10 cellular contexts compared by ENCODE assay signal in genomic region chr17:39688945-39689344, GRCh38. TPM values are rescaled to one million over a fixed set of nuclear protein-coding genes. Genes with fewer than 3 reads are reported as not detected.
DNase-seq lines count a peak whose midpoint lies in the region; ATAC-seq, FAIRE-seq and TF ChIP-seq lines count a peak whose summit lies in the region.
"Had no signal": no experiment of that assay in that cellular context is flagged by ENCODE, and none has a peak within 500 bp of the region (broad histone marks: within the 10 kb centered on the region; RNA-seq: fewer than 3 reads in every experiment).

No MANE protein-coding gene starts in this region.

- H4K5ac ChIP-seq in H9 (ENCODE audit: insufficient read length, low read depth, low read length): no peak overlapping the region

- no peak overlapping the region for H3K4ac ChIP-seq in H9 (ENCODE audit: low read depth, low read length)

- no peak overlapping the region for H2BK5ac ChIP-seq in H9 (ENCODE audit: insufficient read length, low read length)

- H3T11ph ChIP-seq in H9 (ENCODE audit: low read length): no peak overlapping the region

- FAIRE-seq in A549 (lab: Jason Lieb, UNC): no peak
- FAIRE-seq: islet of Langerhans had no signal

- H3K27ac ChIP-seq in A549 (peak overlapping the region in 1 of 2 experiments; percentile 92; a peak in 2 of 6 replicates), H9 (ENCODE audit: insufficient read length, low read depth, low read length) (peak overlapping the region; percentile 74)

- ATAC-seq in A549: no peak
- ATAC-seq in activated naive CD8-positive, alpha-beta T cell treated with anti-CD3 and anti-CD28 coated beads, Interleukin-2, amount 50 U/mL, for 24 hours: no peak
- no peak for ATAC-seq in left lobe of liver

- H2BK15ac ChIP-seq in H9 (ENCODE audit: low read depth, low read length): no peak overlapping the region

- no peaks in the 10 kb centered on the region for H3K9me3 ChIP-seq in A549
- no peaks in the 10 kb centered on the region for H3K9me3 ChIP-seq in H9 (ENCODE audit: control insufficient read depth, low read depth, low read length)

- H3K4me1 ChIP-seq in A549 (peaks cover 7% of the 10 kb centered on the region), H9 (ENCODE audit: insufficient read depth, low read length) (peaks cover 9% of the 10 kb centered on the region)

- H3K36me3 Mint-ChIP-seq in H9 (ENCODE audit: insufficient read depth in 1 of 3, low read depth in 3 of 3): peaks cover 6 to 19% (median 12%) of the 10 kb centered on the region in 3 experiments; a peak in 6 of 7 replicates
- H3K36me3 Mint-ChIP-seq in activated naive CD8-positive, alpha-beta T cell treated with anti-CD3 and anti-CD28 coated beads, Interleukin-2, amount 50 U/mL, for 24 hours (ENCODE audit: low read depth): peaks cover 3% of the 10 kb centered on the region

- H3K4me3 ChIP-seq in A549: peak overlapping the region; percentile 61; the same call in 2 of the 3 replicates
- H3K4me3 ChIP-seq in kidney epithelial cell (ENCODE audit: low read depth, low read length): peak overlapping the region; percentile 82

- H3K14ac ChIP-seq in H9 (ENCODE audit: insufficient read depth, low read length): no peak overlapping the region

- DNase-seq in A549 (ENCODE audit: low read depth in 1 of 2, low spot score in 1 of 2) (no peak), H9 (peak; percentile 69), kidney epithelial cell (ENCODE audit: low read depth) (no peak), cerebellar cortex (ENCODE audit: low spot score) (no peak), left lobe of liver (ENCODE audit: low spot score) (no peak), T1000 (lab: John Stamatoyannopoulos, UW) (no peak)
- no peak for DNase-seq in activated naive CD8-positive, alpha-beta T cell treated with anti-CD3 and anti-CD28 coated beads, Interleukin-2, amount 50 U/mL, for 24 hours
- no peak for DNase-seq in stimulated activated naive CD4-positive, alpha-beta T cell treated with Interleukin-2 at 50 U/mL for 16 hours (lab: John Stamatoyannopoulos, UW)
- DNase-seq: NCI-H226 had no signal

- TF ChIP-seq POLR2A in A549 (IDR thresholded peaks at IDR 0.05; ENCODE audit: low read length): no peak

- H3K56ac ChIP-seq in H9 (ENCODE audit: insufficient read length, low read depth, low read length): no peak overlapping the region

- no peaks in the 10 kb centered on the region for H3K27me3 Mint-ChIP-seq in H9 (ENCODE audit: low read depth)
- H3K27me3 Mint-ChIP-seq in activated naive CD8-positive, alpha-beta T cell treated with anti-CD3 and anti-CD28 coated beads, Interleukin-2, amount 50 U/mL, for 24 hours: no peaks in the 10 kb centered on the region

- H3K4me2 ChIP-seq in A549 (peak overlapping the region; percentile 87), H9 (ENCODE audit: insufficient read depth, insufficient read length, low read length) (peak overlapping the region; percentile 76)

- H3K27ac Mint-ChIP-seq in H9: peak overlapping the region; percentile 96 to 99 (median 98)
- peak overlapping the region; percentile 95 for H3K27ac Mint-ChIP-seq in activated naive CD8-positive, alpha-beta T cell treated with anti-CD3 and anti-CD28 coated beads, Interleukin-2, amount 50 U/mL, for 24 hours

- peak overlapping the region; percentile 85 for H3K9ac ChIP-seq in H9 (ENCODE audit: extremely low read depth, insufficient read length, low read length)

- POLR2A ChIA-PET in A549 (lab: Yijun Ruan, JAX): interaction anchor here (2.1 to 2.9 kb wide), 2 partner anchors 11 to 41 kb away, joined by 22 to 60 read pairs; partner anchors contain the start of genes ERBB2 and MIEN1

- TF ChIP-seq EP300 in A549 (IDR thresholded peaks at IDR 0.05): no peak

- no peak overlapping the region for H4K8ac ChIP-seq in H9 (replicated peaks; ENCODE audit: insufficient read length, low read depth, low read length)

- CTCF ChIA-PET in A549 (lab: Yijun Ruan, JAX): interaction anchor here (1.2 to 50.7 kb wide), 7 partner anchors 11 to 65 kb away, joined by 4 to 1391 read pairs (median 6); partner anchors contain the start of genes ERBB2, PNMT, PPP1R1B and STARD3

- H3K23me2 ChIP-seq in H9 (ENCODE audit: insufficient read length, low read depth, low read length, poor library complexity, severe bottlenecking): peaks cover 9% of the 10 kb centered on the region

- TF ChIP-seq RAD21 in A549 (conservative IDR thresholded peaks at IDR 0.05 in 1 of 2, IDR thresholded peaks at IDR 0.05 in 1 of 2): no peak

- H3K79me1 ChIP-seq in H9 (ENCODE audit: insufficient read depth, low read depth, low read length, poor library complexity, severe bottlenecking): no peaks in the 10 kb centered on the region

- H3K4me1 Mint-ChIP-seq in H9: peaks cover 31 to 34% of the 10 kb centered on the region in 2 experiments
- H3K4me1 Mint-ChIP-seq in activated naive CD8-positive, alpha-beta T cell treated with anti-CD3 and anti-CD28 coated beads, Interleukin-2, amount 50 U/mL, for 24 hours: peaks cover 22% of the 10 kb centered on the region

- no peak overlapping the region for H2BK20ac ChIP-seq in H9 (ENCODE audit: low read depth, low read length, poor library complexity, severe bottlenecking)

- no peak overlapping the region for H3K23ac ChIP-seq in H9 (ENCODE audit: insufficient read length, low read depth, low read length)

- TF ChIP-seq CTCF in A549 (IDR thresholded peaks at IDR 0.05): no peak
- peak; percentile 26; the same call in 2 of the 3 replicates for TF ChIP-seq CTCF in H9 (conservative IDR thresholded peaks at IDR 0.05)
- no peak for TF ChIP-seq CTCF in kidney epithelial cell (IDR thresholded peaks at IDR 0.05; ENCODE audit: insufficient read depth, low read length, poor library complexity, severe bottlenecking)

- WGBS in A549 (ENCODE audit: missing lambda C conversion rate): 78% methylated on average over 3 of the region's 3 CpGs
- WGBS in H9 (ENCODE audit: extremely low coverage, insufficient read length, low lambda C conversion rate): no CpG with 5 or more reads among the region's 3 CpGs

- no peaks in the 10 kb centered on the region for H4K20me1 ChIP-seq in H9 (ENCODE audit: control insufficient read depth, insufficient read depth, insufficient read length)

- H3K36me3 ChIP-seq in kidney epithelial cell (ENCODE audit: control insufficient read depth, insufficient read depth, low read length): no peaks in the 10 kb centered on the region

- H3K18ac ChIP-seq in H9 (ENCODE audit: insufficient read length, low read depth, low read length): no peak overlapping the region

- H3K27me3 ChIP-seq in H9 (ENCODE audit: insufficient read depth, low read length): no peaks in the 10 kb centered on the region
- no peaks in the 10 kb centered on the region for H3K27me3 ChIP-seq in kidney epithelial cell (ENCODE audit: control insufficient read depth, insufficient read depth, low read length)

- H3K9me3 Mint-ChIP-seq in H9: no peaks in the 10 kb centered on the region
- H3K9me3 Mint-ChIP-seq in activated naive CD8-positive, alpha-beta T cell treated with anti-CD3 and anti-CD28 coated beads, Interleukin-2, amount 50 U/mL, for 24 hours: no peaks in the 10 kb centered on the region

- H2BK120ac ChIP-seq in H9 (ENCODE audit: low read depth, low read length, poor library complexity, severe bottlenecking): no peak overlapping the region

- no peak overlapping the region for H2BK12ac ChIP-seq in H9 (ENCODE audit: insufficient read length, low read depth, low read length)

- H4K91ac ChIP-seq in H9 (ENCODE audit: insufficient read length, low read depth, low read length): no peak overlapping the region

- no peak overlapping the region for H2AFZ ChIP-seq in H9 (ENCODE audit: low read length)

- peak overlapping the region; percentile 85 to 88 for H3K4me3 Mint-ChIP-seq in H9
- peak overlapping the region; percentile 97 for H3K4me3 Mint-ChIP-seq in activated naive CD8-positive, alpha-beta T cell treated with anti-CD3 and anti-CD28 coated beads, Interleukin-2, amount 50 U/mL, for 24 hours

- no peaks in the 10 kb centered on the region for H3K79me2 ChIP-seq in H9 (ENCODE audit: insufficient read depth, low read length)

- H2AK5ac ChIP-seq in H9 (ENCODE audit: insufficient read length, low read length): no peak overlapping the region

RNA-seq across cellular contexts. Expression of gene PGAP3, which starts 1.1 kb away (rescaled TPM):
- polyA plus RNA-seq in A549 (2011; rRNA removed) (8.5 and 10.6 TPM in 2 replicates), A549 (2017; fragmentation: RNase III; extraction: RNeasy Plus Mini Kit Qiagen cat#74134 plus additional on column Dnase treatment) (6.2 to 8.0 TPM (median 7.3 TPM) in 3 replicates)
- polyA plus RNA-seq in A549 (2012; cell fraction: cytosol; rRNA removed): 8.7 and 11.2 TPM in 2 replicates
- polyA plus RNA-seq in A549 (2012; cell fraction: nucleus; rRNA removed): 45.5 and 48.0 TPM in 2 replicates
- polyA minus RNA-seq in A549 (2011; rRNA and poly(A)+ RNA removed): 15.5 and 18.5 TPM in 2 replicates
- total RNA-seq in H9 (2021) (29.0 and 30.2 TPM in 2 replicates), kidney epithelial cell (12.5 and 12.8 TPM in 2 replicates), left lobe of liver (23.8 TPM)

RNA-seq across cellular contexts. Expression of gene ERBB2, which starts 10.9 kb away (rescaled TPM):
- polyA plus RNA-seq in A549 (2011; rRNA removed): 22.4 and 34.8 TPM in 2 replicates
- polyA plus RNA-seq in A549 (2012; cell fraction: cytosol; rRNA removed): 18.9 and 24.0 TPM in 2 replicates
- 55.4 and 64.4 TPM in 2 replicates for polyA plus RNA-seq in A549 (2012; cell fraction: nucleus; rRNA removed)
- polyA plus RNA-seq in A549 (2017; fragmentation: RNase III; extraction: RNeasy Plus Mini Kit Qiagen cat#74134 plus additional on column Dnase treatment): 28.6 to 32.4 TPM (median 32.0 TPM) in 3 replicates
- 74.9 and 108 TPM in 2 replicates for polyA minus RNA-seq in A549 (2011; rRNA and poly(A)+ RNA removed)
- total RNA-seq in H9 (2021): 216 and 217 TPM in 2 replicates
- total RNA-seq in kidney epithelial cell: 44.1 and 47.2 TPM in 2 replicates
- 23.1 TPM for total RNA-seq in left lobe of liver

RNA-seq across cellular contexts. Expression of gene PNMT, which starts 20.7 kb away (rescaled TPM):
- polyA plus RNA-seq in A549 (2011; rRNA removed) (not detected in 2 replicates), A549 (2017; fragmentation: RNase III; extraction: RNeasy Plus Mini Kit Qiagen cat#74134 plus additional on column Dnase treatment) (0.16 TPM in 1 of 3 replicates, not detected in the others)
- 0.05 and 0.16 TPM in 2 replicates for polyA plus RNA-seq in A549 (2012; cell fraction: cytosol; rRNA removed)
- 0.12 TPM in 1 of 2 replicates, not detected in the other for polyA plus RNA-seq in A549 (2012; cell fraction: nucleus; rRNA removed)
- polyA minus RNA-seq in A549 (2011; rRNA and poly(A)+ RNA removed): not detected in 2 replicates
- total RNA-seq in H9 (2021) (2.1 and 2.3 TPM in 2 replicates), kidney epithelial cell (2.7 TPM in 1 of 2 replicates, not detected in the other), left lobe of liver (0.45 TPM)

RNA-seq across cellular contexts. Expression of gene TCAP, which starts 23.8 kb away (rescaled TPM):
- polyA plus RNA-seq in A549 (2011; rRNA removed): 0.41 and 0.67 TPM in 2 replicates
- 0.40 and 0.61 TPM in 2 replicates for polyA plus RNA-seq in A549 (2012; cell fraction: cytosol; rRNA removed)
- 3.7 and 4.3 TPM in 2 replicates for polyA plus RNA-seq in A549 (2012; cell fraction: nucleus; rRNA removed)
- polyA plus RNA-seq in A549 (2017; fragmentation: RNase III; extraction: RNeasy Plus Mini Kit Qiagen cat#74134 plus additional on column Dnase treatment): 1.0 to 1.6 TPM (median 1.2 TPM) in 3 replicates
- polyA minus RNA-seq in A549 (2011; rRNA and poly(A)+ RNA removed): 0.73 and 1.2 TPM in 2 replicates
- total RNA-seq in H9 (2021): 2.1 and 2.5 TPM in 2 replicates
- 0.55 and 0.84 TPM in 2 replicates for total RNA-seq in kidney epithelial cell
- total RNA-seq in left lobe of liver: 0.55 TPM

RNA-seq across cellular contexts. Expression of gene MIEN1, which starts 41.4 kb away (rescaled TPM):
- polyA plus RNA-seq in A549 (2011; rRNA removed): 63.9 and 111 TPM in 2 replicates
- polyA plus RNA-seq in A549 (2012; cell fraction: cytosol; rRNA removed): 101 and 102 TPM in 2 replicates
- 36.5 and 53.9 TPM in 2 replicates for polyA plus RNA-seq in A549 (2012; cell fraction: nucleus; rRNA removed)
- 73.2 to 86.5 TPM (median 85.5 TPM) in 3 replicates for polyA plus RNA-seq in A549 (2017; fragmentation: RNase III; extraction: RNeasy Plus Mini Kit Qiagen cat#74134 plus additional on column Dnase treatment)
- 40.9 and 46.7 TPM in 2 replicates for polyA minus RNA-seq in A549 (2011; rRNA and poly(A)+ RNA removed)
- total RNA-seq in H9 (2021): 45.2 and 50.8 TPM in 2 replicates
- 83.7 and 97.0 TPM in 2 replicates for total RNA-seq in kidney epithelial cell
- total RNA-seq in left lobe of liver: 25.2 TPM
